In genomic region chr12:121748571-121749265, GRCh38 we compare ENCODE assay signal across 1 cellular context.
TF ChIP-seq lines count a peak whose summit lies in the region.

No MANE protein-coding gene starts in this region.

TF ChIP-seq in K562, 482 proteins besides CTCF, POLR2A, EP300 and RAD21 (continued from another document and continues in another):
- TF ChIP-seq NFRKB (IDR thresholded peaks at IDR 0.05; ENCODE audit: low read depth) (peak; percentile 51; the same call in 1 of the 2 replicates), CHAMP1 (IDR thresholded peaks at IDR 0.05) (no peak), ZNF586 (CRISPR knock-in tag; conservative IDR thresholded peaks at IDR 0.05) (no peak), SAFB2 (IDR thresholded peaks at IDR 0.05; ENCODE audit: borderline replicate concordance, low read depth, low read length, severe bottlenecking) (no peak), THAP12 (CRISPR knock-in tag; IDR thresholded peaks at IDR 0.05) (no peak), ZNF551 (CRISPR knock-in tag; IDR thresholded peaks at IDR 0.05) (no peak), CXXC5 (CRISPR knock-in tag; IDR thresholded peaks at IDR 0.05) (peak; percentile 56), CTCFL (IDR thresholded peaks at IDR 0.05; ENCODE audit: borderline replicate concordance, insufficient read depth, low read depth, low read length, poor library complexity, severe bottlenecking) (no peak), PATZ1 (CRISPR knock-in tag; IDR thresholded peaks at IDR 0.05; ENCODE audit: borderline replicate concordance) (no peak), ZNF699 (CRISPR knock-in tag; IDR thresholded peaks at IDR 0.05; ENCODE audit: insufficient replicate concordance) (no peak), KLF13 (tag; IDR thresholded peaks at IDR 0.05; ENCODE audit: borderline replicate concordance, low read depth) (0 out of 2 replicates have a peak, but pooled peaks have one; percentile 10), E2F1 (CRISPR knock-in tag; IDR thresholded peaks at IDR 0.05) (no peak), MNT (conservative IDR thresholded peaks at IDR 0.05) (peak in 1 of 2 experiments; percentile 76; a peak in 2 of 4 replicates), RBM39 (optimal IDR thresholded peaks at IDR 0.05; ENCODE audit: low read depth, low read length) (no peak), SRF (CRISPR knock-in tag; IDR thresholded peaks at IDR 0.05) (no peak; a peak in 1 of 4 replicates), STAG1 (CRISPR knock-in tag; IDR thresholded peaks at IDR 0.05; ENCODE audit: borderline replicate concordance) (no peak), CLOCK (CRISPR knock-in tag; IDR thresholded peaks at IDR 0.05; ENCODE audit: borderline replicate concordance) (no peak), EHMT2 (IDR thresholded peaks at IDR 0.05) (no peak), TCF7L2 (IDR thresholded peaks at IDR 0.05; ENCODE audit: low read depth, low read length) (no peak), ZNF639 (CRISPR knock-in tag; conservative IDR thresholded peaks at IDR 0.05 in 1 of 2, IDR thresholded peaks at IDR 0.05 in 1 of 2) (no peak), ZBED1 (IDR thresholded peaks at IDR 0.05) (no peak), HLTF (IDR thresholded peaks at IDR 0.05) (no peak), FOXK1 (CRISPR knock-in tag; IDR thresholded peaks at IDR 0.05; ENCODE audit: borderline replicate concordance) (peak; percentile 76; the same call in 1 of the 2 replicates), THAP7 (CRISPR knock-in tag; IDR thresholded peaks at IDR 0.05) (no peak), NR2C1 (IDR thresholded peaks at IDR 0.05) (peak; percentile 67; the same call in 1 of the 2 replicates), NR2C1 (tag; IDR thresholded peaks at IDR 0.05) (peak; percentile 82), HDAC6 (IDR thresholded peaks at IDR 0.05; ENCODE audit: low read depth, low read length) (no peak), HDAC8 (tag; IDR thresholded peaks at IDR 0.05) (peak; percentile 79; the same call in 1 of the 2 replicates), ELK3 (CRISPR knock-in tag; IDR thresholded peaks at IDR 0.05) (no peak), ZNF696 (CRISPR knock-in tag; conservative IDR thresholded peaks at IDR 0.05) (no peak), GATA2 (CRISPR knock-in tag; IDR thresholded peaks at IDR 0.05) (no peak), BRD4 (IDR thresholded peaks at IDR 0.05) (no peak), ZNF76 (CRISPR knock-in tag; IDR thresholded peaks at IDR 0.05; ENCODE audit: borderline replicate concordance) (no peak), FOXM1 (IDR thresholded peaks at IDR 0.05; ENCODE audit: low read depth) (no peak), FOXM1 (CRISPR knock-in tag; IDR thresholded peaks at IDR 0.05; ENCODE audit: low read depth) (no peak), ZNF217 (CRISPR knock-in tag; IDR thresholded peaks at IDR 0.05) (no peak), PRDM10 (IDR thresholded peaks at IDR 0.05; ENCODE audit: partially characterized antibody) (no peak)
